29 cellular contexts compared by ENCODE assay signal in genomic region chr2:152390837-152391236, GRCh38.
"Had no signal": no experiment of that assay in that cellular context is flagged by ENCODE, and none has a peak within 500 bp of the region (broad histone marks: within the 10 kb centered on the region; RNA-seq: fewer than 3 reads in every experiment).

No MANE protein-coding gene starts in this region.

- H3K36me3 Mint-ChIP-seq: naive thymus-derived CD4-positive, alpha-beta T cell; natural killer cell; stimulated activated effector memory CD8-positive, alpha-beta T cell treated with anti-CD3 and anti-CD28 coated beads, Interleukin-12 subunit alpha, Interleukin-12 subunit beta, amount 100 ng/mL, for 72 hours; stimulated activated naive B cell treated with anti-CD40 and anti-IgM and Interleukin-4, amounts not matched to agents 10 μg/mL and 1 μg/mL and 100 μg/mL, for 72 hours had no signal

- H3K4me3 Mint-ChIP-seq: naive thymus-derived CD4-positive, alpha-beta T cell; natural killer cell; nephron; neural progenitor cell; stimulated activated effector memory CD8-positive, alpha-beta T cell treated with anti-CD3 and anti-CD28 coated beads, Interleukin-12 subunit alpha, Interleukin-12 subunit beta, amount 100 ng/mL, for 72 hours; stimulated activated naive B cell treated with anti-CD40 and anti-IgM and Interleukin-4, amounts not matched to agents 10 μg/mL and 1 μg/mL and 100 μg/mL, for 72 hours; stimulated activated naive CD8-positive, alpha-beta T cell treated with anti-CD3 and anti-CD28 coated beads, Interleukin-15, Interleukin-2, amounts not matched to agents 100 ng/mL and 50 ng/mL, for 24 hours had no signal

- H3K4me1 ChIP-seq: parathyroid adenoma, right lobe of liver had no signal

- H3K9me3 ChIP-seq: ovary, psoas muscle, right lobe of liver, sigmoid colon, stomach, suprapubic skin, thoracic aorta, thyroid gland, tibial nerve, upper lobe of left lung had no signal

- H3K27ac Mint-ChIP-seq: naive thymus-derived CD4-positive, alpha-beta T cell; natural killer cell; nephron; neural progenitor cell; progenitor cell of endocrine pancreas; stimulated activated effector memory CD8-positive, alpha-beta T cell treated with anti-CD3 and anti-CD28 coated beads, Interleukin-12 subunit alpha, Interleukin-12 subunit beta, amount 100 ng/mL, for 72 hours; stimulated activated naive B cell treated with anti-CD40 and anti-IgM and Interleukin-4, amounts not matched to agents 10 μg/mL and 1 μg/mL and 100 μg/mL, for 72 hours; stimulated activated naive CD8-positive, alpha-beta T cell treated with anti-CD3 and anti-CD28 coated beads, Interleukin-15, Interleukin-2, amounts not matched to agents 100 ng/mL and 50 ng/mL, for 24 hours had no signal

- H3K9me3 Mint-ChIP-seq: natural killer cell; nephron; stimulated activated effector memory CD8-positive, alpha-beta T cell treated with anti-CD3 and anti-CD28 coated beads, Interleukin-12 subunit alpha, Interleukin-12 subunit beta, amount 100 ng/mL, for 72 hours had no signal

- H3K27me3 ChIP-seq: neural progenitor cell, ovary, right lobe of liver, sigmoid colon, stomach, suprapubic skin, thyroid gland, tibial nerve, upper lobe of left lung had no signal

- H3K4me3 ChIP-seq: neural progenitor cell, ovary, psoas muscle, right lobe of liver, sigmoid colon, stomach, suprapubic skin, thoracic aorta, thyroid gland, tibial nerve, upper lobe of left lung had no signal

- ATAC-seq: naive thymus-derived CD4-positive, alpha-beta T cell; natural killer cell; psoas muscle; right cardiac atrium; right lobe of liver; stimulated activated naive B cell treated with anti-CD40 and anti-IgM and Interleukin-4, amounts not matched to agents 10 μg/mL and 1 μg/mL and 100 μg/mL, for 72 hours had no signal

- H3K4me1 Mint-ChIP-seq: naive thymus-derived CD4-positive, alpha-beta T cell; natural killer cell; stimulated activated effector memory CD8-positive, alpha-beta T cell treated with anti-CD3 and anti-CD28 coated beads, Interleukin-12 subunit alpha, Interleukin-12 subunit beta, amount 100 ng/mL, for 72 hours; stimulated activated naive B cell treated with anti-CD40 and anti-IgM and Interleukin-4, amounts not matched to agents 10 μg/mL and 1 μg/mL and 100 μg/mL, for 72 hours had no signal

- DNase-seq: naive thymus-derived CD4-positive, alpha-beta T cell; natural killer cell; occipital lobe; ovary; posterior cingulate gyrus; psoas muscle; right cardiac atrium; right lobe of liver; sigmoid colon; small intestine; stimulated activated CD4-positive, alpha-beta T cell treated with anti-CD3 and anti-CD28 coated beads, Interleukin-15, amount 100 ng/mL, for 24 hours; stimulated activated CD4-positive, alpha-beta T cell treated with anti-CD3 and anti-CD28 coated beads, Interleukin-2, amount 100 ng/mL, for 24 hours; stimulated activated CD4-positive, alpha-beta T cell treated with anti-CD3 and anti-CD28 coated beads, Interleukin-2, amount 100 ng/mL, for 48 hours; stimulated activated CD4-positive, alpha-beta T cell treated with anti-CD3 and anti-CD28 coated beads, Interleukin-4, amount 100 ng/mL, for 24 hours; stimulated activated naive B cell treated with anti-CD40 and anti-IgM and Interleukin-4, amounts not matched to agents 10 μg/mL and 1 μg/mL and 100 μg/mL, for 72 hours; stimulated activated naive CD4-positive, alpha-beta T cell treated with Interleukin-2 at 50 U/mL for 16 hours; stomach; thyroid gland; trophoblast cell; upper lobe of left lung had no signal

- H3K36me3 ChIP-seq: ovary, right lobe of liver, sigmoid colon, stomach, suprapubic skin, thoracic aorta, thyroid gland, tibial nerve, upper lobe of left lung had no signal

- H3K27ac ChIP-seq: neural progenitor cell, ovary, parathyroid adenoma, psoas muscle, right lobe of liver, sigmoid colon, stomach, suprapubic skin, thoracic aorta, thyroid gland, tibial nerve, upper lobe of left lung had no signal

- H3K27me3 Mint-ChIP-seq: progenitor cell of endocrine pancreas; stimulated activated naive B cell treated with anti-CD40 and anti-IgM and Interleukin-4, amounts not matched to agents 10 μg/mL and 1 μg/mL and 100 μg/mL, for 72 hours; stimulated activated naive CD8-positive, alpha-beta T cell treated with anti-CD3 and anti-CD28 coated beads, Interleukin-15, Interleukin-2, amounts not matched to agents 100 ng/mL and 50 ng/mL, for 24 hours had no signal
